ENCODE assay signal across 23 cellular contexts in the genomic region with DNA sequence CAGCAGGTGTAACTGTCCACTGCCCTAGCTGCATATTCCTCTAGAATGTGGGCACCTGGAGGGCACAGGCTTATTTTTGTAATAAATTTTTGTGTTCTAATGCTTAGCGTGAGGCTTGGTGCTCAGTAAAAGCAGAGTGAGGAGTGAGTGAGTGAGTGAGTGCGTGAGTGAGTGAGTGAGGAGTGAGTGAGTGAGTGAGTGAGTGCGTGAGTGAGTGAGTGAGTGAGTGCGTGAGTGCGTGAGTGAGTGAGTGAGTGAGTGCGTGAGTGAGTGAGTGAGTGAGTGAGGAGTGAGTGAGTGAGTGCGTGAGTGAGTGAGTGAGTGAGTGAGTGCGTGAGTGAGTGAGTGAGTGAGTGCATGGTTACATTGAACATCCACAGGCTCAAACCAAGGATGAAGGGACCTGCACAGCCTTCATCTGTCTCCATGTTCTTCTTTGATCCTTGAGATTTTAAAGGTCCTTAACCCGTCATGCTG.
DNase-seq lines count a peak whose midpoint lies in the region; ATAC-seq, FAIRE-seq and TF ChIP-seq lines count a peak whose summit lies in the region.
"Had no signal": no experiment of that assay in that cellular context is flagged by ENCODE, and none has a peak within 500 bp of the region (broad histone marks: within the 10 kb centered on the region; RNA-seq: fewer than 3 reads in every experiment).

No MANE protein-coding gene starts in this region.

- H2AFZ ChIP-seq in H1 (ENCODE audit: low read length) (no peak overlapping the region), neural cell (ENCODE audit: low read depth, low read length) (no peak overlapping the region)

- POLR2A ChIA-PET in H1 (lab: Charles Lee; ENCODE audit: partially characterized antibody), result no interaction called here
- POLR2A ChIA-PET in activated CD4-positive, alpha-beta memory T cell treated with anti-CD3 and anti-CD28 coated beads, Interleukin-2, amount 10 ng/mL, durations not matched to agents 7 days and 5 days (lab: Charles Lee), result no interaction called here

- no peak overlapping the region for H2BK12ac ChIP-seq in H1 (ENCODE audit: low read depth, low read length)

- no peaks in the 10 kb centered on the region for H3K79me1 ChIP-seq in H1 (ENCODE audit: low read depth, low read length)

- H4K8ac ChIP-seq in H1 (ENCODE audit: extremely low read depth, insufficient read depth, low read length), result no peak overlapping the region

- H4K91ac ChIP-seq in H1 (replicated peaks; ENCODE audit: insufficient read length, low read length), result no peak overlapping the region

- H3K9ac ChIP-seq in H1 (replicated peaks in 1 of 4; ENCODE audit: extremely low read depth in 1 of 4, low read depth in 3 of 4, low read length in 3 of 4) (no peak overlapping the region), neural cell (ENCODE audit: low read length) (no peak overlapping the region)
- H3K9ac ChIP-seq: BLaER1 treated with 17β-estradiol and CSF1 and Interleukin-3, amounts not matched to agents 10 nM and 100 nM had no signal

- ATAC-seq in HG02870 (IDR thresholded peaks at IDR 0.05; ENCODE audit: unreplicated experiment), result no peak
- ATAC-seq: A549; CD8-positive, alpha-beta T cell had no signal

- CTCF ChIA-PET in H1 (lab: Charles Lee; ENCODE audit: partially characterized antibody), result no interaction called here
- CTCF ChIA-PET in activated CD4-positive, alpha-beta memory T cell treated with anti-CD3 and anti-CD28 coated beads, Interleukin-2, amount 10 ng/mL, durations not matched to agents 7 days and 5 days (lab: Charles Lee), result no interaction called here

- no peaks in the 10 kb centered on the region for H3K4me1 ChIP-seq in H1 (replicated peaks in 1 of 4; ENCODE audit: control insufficient read depth in 3 of 4, insufficient read depth in 4 of 4, low read length in 3 of 4)
- H3K4me1 ChIP-seq: A549, Caco-2 had no signal

- FAIRE-seq in HTR-8/SVneo (lab: Jason Lieb, UNC), result peak; percentile 76
- no peak for FAIRE-seq in H1 (lab: Jason Lieb, UNC)
- FAIRE-seq: A549, D721Med, GM12891, GM19239 had no signal

- no peak overlapping the region for H2BK20ac ChIP-seq in H1 (ENCODE audit: low read length)

- no peaks in the 10 kb centered on the region for H3K27me3 Mint-ChIP-seq in activated CD4-positive, alpha-beta memory T cell treated with anti-CD3 and anti-CD28 coated beads, Interleukin-2, amount 10 ng/mL, durations not matched to agents 7 days and 5 days

- no peak for DNase-seq in HTR-8/SVneo (ENCODE audit: insufficient read length, low spot score)
- DNase-seq in H1 (ENCODE audit: low read depth in 1 of 2, low spot score in 2 of 2), result no peak
- DNase-seq in activated CD4-positive, alpha-beta memory T cell treated with anti-CD3 and anti-CD28 coated beads, Interleukin-2, amount 10 ng/mL, durations not matched to agents 7 days and 5 days, result no peak
- DNase-seq in DMS53 (lab: John Stamatoyannopoulos, UW), result no peak
- DNase-seq: AML-193; Caco-2; Calu3; CD4-positive, alpha-beta T cell; CD8-positive, alpha-beta T cell; DMS79; DND-41; EL; GDM1 had no signal

- H3K27ac Mint-ChIP-seq in activated CD4-positive, alpha-beta memory T cell treated with anti-CD3 and anti-CD28 coated beads, Interleukin-2, amount 10 ng/mL, durations not matched to agents 7 days and 5 days, result no peak overlapping the region
- H3K27ac Mint-ChIP-seq: B cell; CD4-positive, alpha-beta T cell; CD8-positive, alpha-beta T cell had no signal

- H3K79me2 ChIP-seq in H1 (ENCODE audit: control insufficient read depth in 1 of 2, insufficient read depth in 2 of 2, low read length in 2 of 2) (no peaks in the 10 kb centered on the region), neural cell (replicated peaks; ENCODE audit: insufficient read depth, low read length) (no peaks in the 10 kb centered on the region)

- no peak for TF ChIP-seq POLR2A in H1 (IDR thresholded peaks at IDR 0.05; ENCODE audit: control extremely low read depth in 1 of 2, low read depth in 2 of 2, low read length in 2 of 2)

- H3K14ac ChIP-seq in H1 (ENCODE audit: insufficient read length), result no peak overlapping the region

- TF ChIP-seq EP300 in H1 (IDR thresholded peaks at IDR 0.05; ENCODE audit: borderline replicate concordance in 1 of 2, low read depth in 2 of 2, low read length in 2 of 2), result no peak
- TF ChIP-seq EP300 in neural cell (conservative IDR thresholded peaks at IDR 0.05; ENCODE audit: poor library complexity, severe bottlenecking), result no peak

- H3K36me3 Mint-ChIP-seq in activated CD4-positive, alpha-beta memory T cell treated with anti-CD3 and anti-CD28 coated beads, Interleukin-2, amount 10 ng/mL, durations not matched to agents 7 days and 5 days (ENCODE audit: low read depth), result no peaks in the 10 kb centered on the region
- H3K36me3 Mint-ChIP-seq: CD8-positive, alpha-beta T cell had no signal

- H3K9me2 ChIP-seq in neural cell (ENCODE audit: insufficient read depth, low read length), result no peaks in the 10 kb centered on the region

- WGBS in H1 (ENCODE audit: extremely low coverage in 1 of 2, insufficient coverage in 1 of 2, insufficient read length in 1 of 2, insufficient replicate concordance in 2 of 2, low coverage in 1 of 2, low lambda C conversion rate in 2 of 2, missing lambda C conversion rate in 1 of 2), 2 experiments, result 86% methylated on average over 6 of the region's 9 CpGs; no CpG with 5 or more reads in 1 of the 2 experiments

- H2BK15ac ChIP-seq in H1 (ENCODE audit: low read length), result no peak overlapping the region

- H3K4me3 Mint-ChIP-seq in activated CD4-positive, alpha-beta memory T cell treated with anti-CD3 and anti-CD28 coated beads, Interleukin-2, amount 10 ng/mL, durations not matched to agents 7 days and 5 days, result no peak overlapping the region
- H3K4me3 Mint-ChIP-seq: B cell; CD4-positive, alpha-beta T cell; CD8-positive, alpha-beta T cell had no signal

- H2BK120ac ChIP-seq in H1 (replicated peaks; ENCODE audit: low read depth, low read length), result no peak overlapping the region

- no peak overlapping the region for H3K4me3 ChIP-seq in H1 (ENCODE audit: extremely low read depth in 1 of 4, insufficient read depth in 2 of 4, low read depth in 3 of 4, low read length in 4 of 4)
- no peak overlapping the region for H3K4me3 ChIP-seq in neural cell (ENCODE audit: low read length)
- H3K4me3 ChIP-seq: A549; BLaER1 treated with 17β-estradiol and CSF1 and Interleukin-3, amounts not matched to agents 10 nM and 100 nM had no signal

- H3K27me3 ChIP-seq in H1 (replicated peaks in 1 of 4; ENCODE audit: control insufficient read depth in 3 of 4, extremely low read depth in 1 of 4, insufficient read depth in 3 of 4, low read length in 3 of 4), result no peaks in the 10 kb centered on the region
- no peaks in the 10 kb centered on the region for H3K27me3 ChIP-seq in neural cell (ENCODE audit: insufficient read depth, low read depth, low read length)
- H3K27me3 ChIP-seq: BLaER1 treated with 17β-estradiol and CSF1 and Interleukin-3, amounts not matched to agents 10 nM and 100 nM had no signal

- no peak overlapping the region for H3K18ac ChIP-seq in H1 (ENCODE audit: extremely low read depth, low read length)

- no peaks in the 10 kb centered on the region for H3K36me3 ChIP-seq in H1 (ENCODE audit: control insufficient read depth in 2 of 4, insufficient read depth in 4 of 4, low read length in 3 of 4)
- H3K36me3 ChIP-seq in neural cell (ENCODE audit: insufficient read depth, low read length), result no peaks in the 10 kb centered on the region
- H3K36me3 ChIP-seq: BLaER1 treated with 17β-estradiol and CSF1 and Interleukin-3, amounts not matched to agents 10 nM and 100 nM had no signal

- H3K27ac ChIP-seq in H1 (ENCODE audit: low read depth, low read length) (no peak overlapping the region), neural cell (ENCODE audit: low read length) (no peak overlapping the region)
- H3K27ac ChIP-seq: 22Rv1; A549; BLaER1 treated with 17β-estradiol and CSF1 and Interleukin-3, amounts not matched to agents 10 nM and 100 nM; C4-2B had no signal

- H3K4ac ChIP-seq in H1 (replicated peaks; ENCODE audit: insufficient read length, low read depth, low read length), result no peak overlapping the region

- H3K4me1 Mint-ChIP-seq in activated CD4-positive, alpha-beta memory T cell treated with anti-CD3 and anti-CD28 coated beads, Interleukin-2, amount 10 ng/mL, durations not matched to agents 7 days and 5 days, result no peaks in the 10 kb centered on the region
- H3K4me1 Mint-ChIP-seq: B cell had no signal

- H3K9me3 ChIP-seq in H1 (ENCODE audit: insufficient read depth in 2 of 2, low read depth in 1 of 2, low read length in 1 of 2), result peaks cover 3% of the 10 kb centered on the region in 2 experiments; a peak in 2 of 4 replicates
- no peaks in the 10 kb centered on the region for H3K9me3 ChIP-seq in neural cell (ENCODE audit: low read length)
- H3K9me3 ChIP-seq: A549, Caco-2 had no signal

- H3K9me3 Mint-ChIP-seq in activated CD4-positive, alpha-beta memory T cell treated with anti-CD3 and anti-CD28 coated beads, Interleukin-2, amount 10 ng/mL, durations not matched to agents 7 days and 5 days, result no peaks in the 10 kb centered on the region
- H3K9me3 Mint-ChIP-seq: CD4-positive, alpha-beta T cell; CD8-positive, alpha-beta T cell had no signal

- no peaks in the 10 kb centered on the region for H4K20me1 ChIP-seq in H1 (replicated peaks in 1 of 2; ENCODE audit: control insufficient read depth in 1 of 2, insufficient read depth in 2 of 2, low read length in 2 of 2)
- H4K20me1 ChIP-seq in neural cell (ENCODE audit: insufficient read depth), result no peaks in the 10 kb centered on the region
- H4K20me1 ChIP-seq: BLaER1 treated with 17β-estradiol and CSF1 and Interleukin-3, amounts not matched to agents 10 nM and 100 nM had no signal

- H3K56ac ChIP-seq in H1 (replicated peaks; ENCODE audit: insufficient read length, low read depth, low read length), result no peak overlapping the region

- TF ChIP-seq RAD21 in H1 (IDR thresholded peaks at IDR 0.05 in 1 of 2, conservative IDR thresholded peaks at IDR 0.05 in 1 of 2; ENCODE audit: low read depth in 2 of 2, low read length in 2 of 2) (no peak), neural cell (conservative IDR thresholded peaks at IDR 0.05) (no peak)

- H3F3A ChIP-seq in neural cell (ENCODE audit: insufficient read depth, low read length, poor library complexity, severe bottlenecking), result no peaks in the 10 kb centered on the region

- H3K23ac ChIP-seq in H1 (ENCODE audit: insufficient read length), result no peak overlapping the region

- peaks cover 2% of the 10 kb centered on the region; the same call in 1 of the 2 replicates for H3K23me2 ChIP-seq in H1 (ENCODE audit: low read depth, low read length)

- TF ChIP-seq CTCF in H1 (IDR thresholded peaks at IDR 0.05; ENCODE audit: control extremely low read depth in 1 of 3, insufficient read depth in 1 of 3, low read depth in 1 of 3, low read length in 3 of 3) (no peak), neural cell (IDR thresholded peaks at IDR 0.05; ENCODE audit: poor library complexity, severe bottlenecking) (no peak)

- H3K4me2 ChIP-seq in H1 (ENCODE audit: insufficient read depth in 1 of 2, low read depth in 2 of 2, low read length in 2 of 2) (no peak overlapping the region), neural cell (ENCODE audit: low read length) (no peak overlapping the region)
- H3K4me2 ChIP-seq: A549; BLaER1 treated with 17β-estradiol and CSF1 and Interleukin-3, amounts not matched to agents 10 nM and 100 nM had no signal

- no peak overlapping the region for H2AK5ac ChIP-seq in H1 (ENCODE audit: low read depth, low read length)

- H4K5ac ChIP-seq in H1 (ENCODE audit: insufficient read length, low read depth, low read length), result no peak overlapping the region

- no peak overlapping the region for H2BK5ac ChIP-seq in H1 (ENCODE audit: low read depth, low read length)
